19 cellular contexts compared by ENCODE assay signal in genomic region chr18:23353459-23353858, GRCh38.
DNase-seq lines count a peak whose midpoint lies in the region; ATAC-seq and TF ChIP-seq lines count a peak whose summit lies in the region.
"Had no signal": no experiment of that assay in that cellular context is flagged by ENCODE, and none has a peak within 500 bp of the region (broad histone marks: within the 10 kb centered on the region; RNA-seq: fewer than 3 reads in every experiment).

No MANE protein-coding gene starts in this region.

- H3K4me3 Mint-ChIP-seq in nephron: no peak overlapping the region
- H3K4me3 Mint-ChIP-seq: naive thymus-derived CD4-positive, alpha-beta T cell; stimulated activated naive CD8-positive, alpha-beta T cell treated with anti-CD3 and anti-CD28 coated beads, Interleukin-15, amount 100 ng/mL, for 72 hours; T-cell had no signal

- peak overlapping the region in 2 of 3 experiments; percentile 53 to 58 for H3K27ac Mint-ChIP-seq in nephron
- H3K27ac Mint-ChIP-seq: naive thymus-derived CD4-positive, alpha-beta T cell; T-cell had no signal

- H3K4me1 Mint-ChIP-seq in nephron: peaks cover 28% of the 10 kb centered on the region

- peaks cover 50% of the 10 kb centered on the region for H3K36me3 Mint-ChIP-seq in nephron (ENCODE audit: low read depth)

- no peak for DNase-seq in foreskin keratinocyte
- DNase-seq in HUDEP-2 (lab: John Stamatoyannopoulos, UW; ENCODE audit: unreplicated experiment in 76 of 76): no peak
- DNase-seq in NOMO-1 (lab: John Stamatoyannopoulos, UW; ENCODE audit: unreplicated experiment in 2 of 2): no peak
- no peak for DNase-seq in stimulated activated CD4-positive, alpha-beta T cell treated with anti-CD3 and anti-CD28 coated beads, Interleukin-12 subunit alpha, Interleukin-12 subunit beta, amount 100 ng/mL, for 4 hours
- DNase-seq: naive thymus-derived CD4-positive, alpha-beta T cell; NCI-H1048; NCI-H2107; NCI-H774; RPMI8226; stimulated activated naive CD8-positive, alpha-beta T cell treated with anti-CD3 and anti-CD28 coated beads, Interleukin-15, amount 100 ng/mL, for 72 hours; T-cell; uterus had no signal

- peaks cover 17% of the 10 kb centered on the region for H3K9me3 Mint-ChIP-seq in nephron

- H3K27me3 ChIP-seq in foreskin keratinocyte: no peaks in the 10 kb centered on the region
- H3K27me3 ChIP-seq: gastroesophageal sphincter, uterus had no signal

- peaks cover 4% of the 10 kb centered on the region for H3K27me3 Mint-ChIP-seq in nephron (ENCODE audit: low read depth)
- H3K27me3 Mint-ChIP-seq: naive thymus-derived CD4-positive, alpha-beta T cell; stimulated activated naive CD8-positive, alpha-beta T cell treated with anti-CD3 and anti-CD28 coated beads, Interleukin-15, amount 100 ng/mL, for 72 hours; T-cell had no signal

- TF ChIP-seq CTCF in nephron (IDR thresholded peaks at IDR 0.05; ENCODE audit: unreplicated experiment in 3 of 3) (no peak), foreskin keratinocyte (conservative IDR thresholded peaks at IDR 0.05) (no peak)

- ATAC-seq in GM18511 (IDR thresholded peaks at IDR 0.05; ENCODE audit: unreplicated experiment) (peak; percentile 44), GM21390 (IDR thresholded peaks at IDR 0.05; ENCODE audit: unreplicated experiment) (peak; percentile 48), HG03025 (IDR thresholded peaks at IDR 0.05; ENCODE audit: low FRiP score, unreplicated experiment) (peak; percentile 17), foreskin keratinocyte (no peak)
- ATAC-seq: gastroesophageal sphincter; naive thymus-derived CD4-positive, alpha-beta T cell; stimulated activated naive CD8-positive, alpha-beta T cell treated with anti-CD3 and anti-CD28 coated beads, Interleukin-15, amount 100 ng/mL, for 72 hours; T-cell had no signal

- no peak overlapping the region for H3K27ac ChIP-seq in foreskin keratinocyte
- H3K27ac ChIP-seq: coronary artery, gastroesophageal sphincter, prostate gland, uterus had no signal

- no peaks in the 10 kb centered on the region for H3K4me1 ChIP-seq in foreskin keratinocyte
- H3K4me1 ChIP-seq: prostate gland had no signal
